Comparison of ENCODE assay signal across 10 cellular contexts in the genomic region with DNA sequence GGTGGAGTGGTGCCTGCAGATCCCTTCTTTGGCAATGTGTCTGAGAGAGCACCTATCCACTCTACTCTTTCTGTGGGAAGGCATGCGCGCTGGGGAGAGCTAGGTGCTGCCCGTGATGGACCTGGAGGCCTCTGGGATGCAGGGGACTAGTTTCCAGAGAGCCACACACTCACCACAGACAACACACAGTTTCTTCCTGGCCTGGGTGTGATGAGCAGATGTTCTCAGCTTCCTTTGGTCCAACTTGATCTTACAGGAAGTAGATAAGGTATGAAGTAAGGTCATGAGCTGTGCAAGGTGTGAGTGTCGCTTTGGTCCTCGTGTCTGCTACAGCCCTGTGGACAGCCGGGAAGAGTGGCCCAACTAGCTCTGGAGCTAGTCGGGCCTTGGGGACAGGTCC. TPM values are rescaled to one million over a fixed set of nuclear protein-coding genes. Genes with fewer than 3 reads are reported as not detected.
A peak's percentile ranks its signal among the peaks of the same experiment; 100 is the strongest.
DNase-seq lines count a peak whose midpoint lies in the region; FAIRE-seq and TF ChIP-seq lines count a peak whose summit lies in the region.
"Had no signal": no experiment of that assay in that cellular context is flagged by ENCODE, and none has a peak within 500 bp of the region (broad histone marks: within the 10 kb centered on the region; RNA-seq: fewer than 3 reads in every experiment).

No MANE protein-coding gene starts in this region.

- H3K27ac ChIP-seq in RWPE1, result peak overlapping the region; percentile 80
- H3K27ac ChIP-seq in skin epidermis, result peak overlapping the region in 14 of 21 experiments; percentile 27 to 98 (median 76)

- no peak for TF ChIP-seq CTCF in RWPE1 (conservative IDR thresholded peaks at IDR 0.05; ENCODE audit: low read depth)
- no peak for TF ChIP-seq CTCF in bronchial epithelial cell (IDR thresholded peaks at IDR 0.05; ENCODE audit: insufficient read depth, low read length, severe bottlenecking)

- FAIRE-seq in GM19239 (lab: Jason Lieb, UNC), result peak; percentile 14
- peak; percentile 40 for FAIRE-seq in bronchial epithelial cell (lab: Jason Lieb, UNC)
- FAIRE-seq: TTC549 had no signal

- peaks cover 4% of the 10 kb centered on the region for H3K36me3 ChIP-seq in bronchial epithelial cell (ENCODE audit: control insufficient read depth, insufficient read depth, low read length)

- POLR2A ChIA-PET in RWPE1 (lab: Yijun Ruan, JAX; ENCODE audit: low non-redundant PET), result no interaction called here

- H3K4me3 ChIP-seq in bronchial epithelial cell (ENCODE audit: low read depth, low read length) (no peak overlapping the region), skin epidermis (no peak overlapping the region)

- no peak for DNase-seq in GM19239 (ENCODE audit: insufficient read length, low spot score)
- DNase-seq in RWPE1 (ENCODE audit: low spot score), result no peak
- DNase-seq in bronchial epithelial cell (ENCODE audit: low read depth), result no peak
- DNase-seq in H4 (ENCODE audit: low spot score), result no peak
- DNase-seq in NCI-H1092 treated with DMSO at 0.1 percent for 48 hours (lab: John Stamatoyannopoulos, UW), result no peak
- DNase-seq in SKM-1 treated with dmso at 0.1 percent for 144 hours (lab: John Stamatoyannopoulos, UW; ENCODE audit: unreplicated experiment), result no peak
- DNase-seq: Caco-2, retina had no signal

- H3K27me3 ChIP-seq in bronchial epithelial cell (ENCODE audit: control insufficient read depth, insufficient read depth, low read length), result no peaks in the 10 kb centered on the region

- CTCF ChIA-PET in RWPE1 (lab: Yijun Ruan, JAX), result interaction anchor here (0.6 kb wide), 1 partner anchor 760 kb away, joined by 3 read pairs; no protein-coding TSS in a partner anchor

RNA-seq across cellular contexts. Expression of gene SUSD2, which starts 27.3 kb away (rescaled TPM):
- under 0.01 and 0.13 TPM in 2 replicates for total RNA-seq in bronchial epithelial cell
- total RNA-seq in H4 (2014; rRNA removed; shearing (Covaris generic)), result 0.12 and 0.37 TPM in 2 replicates
